ENCODE assay signal across 12 cellular contexts in the genomic region with DNA sequence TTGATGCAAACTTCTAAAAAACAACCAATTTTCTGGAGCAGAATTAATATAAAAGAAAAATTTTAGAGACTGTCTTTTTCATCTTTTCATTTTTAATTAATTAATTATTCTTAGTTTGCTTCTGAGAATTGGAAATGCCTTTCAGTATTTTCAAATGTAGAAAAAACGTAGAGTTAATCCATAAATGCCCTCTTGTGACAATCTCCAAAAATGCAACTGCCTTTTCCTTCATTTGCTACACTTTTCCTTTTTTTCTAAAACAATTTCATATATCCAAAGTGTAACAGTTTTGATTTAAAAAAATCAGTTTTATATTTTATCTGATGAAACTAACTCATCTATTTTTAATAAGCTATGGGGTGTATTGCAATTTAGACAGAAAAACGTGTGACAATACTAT.
DNase-seq lines count a peak whose midpoint lies in the region; ATAC-seq and TF ChIP-seq lines count a peak whose summit lies in the region.
"Had no signal": no experiment of that assay in that cellular context is flagged by ENCODE, and none has a peak within 500 bp of the region (broad histone marks: within the 10 kb centered on the region; RNA-seq: fewer than 3 reads in every experiment).

No MANE protein-coding gene starts in this region.

- no peak overlapping the region for H3K4me3 ChIP-seq in astrocyte of the spinal cord (ENCODE audit: low read depth, low read length)
- H3K4me3 ChIP-seq: GM23338 had no signal

- in situ Hi-C loops in astrocyte of the spinal cord (cut with HindIII; ENCODE audit: low sequenced_read_pairs) (no loop called here), ACHN (cut with HindIII; ENCODE audit: low pct_ligation_motif_present, low pct_unique_long_range_greater_than_20kb, low sequenced_read_pairs) (no loop called here)

- DNase-seq in EH (ENCODE audit: low read depth): peak; percentile 28
- peak; percentile 81 for DNase-seq in NCI-H1694 (lab: John Stamatoyannopoulos, UW)
- DNase-seq in astrocyte of the spinal cord (ENCODE audit: low read depth, low spot score): peak; percentile 19
- DNase-seq in lung microvascular endothelial cell (ENCODE audit: low read depth in 2 of 2): peak; percentile 37 to 44
- DNase-seq in NCI-H128 (lab: John Stamatoyannopoulos, UW; ENCODE audit: unreplicated experiment): no peak
- no peak for DNase-seq in ACHN
- DNase-seq in NK-92 (lab: John Stamatoyannopoulos, UW; ENCODE audit: unreplicated experiment): no peak
- DNase-seq: central memory CD4-positive, alpha-beta T cell; KG1; mammary epithelial cell had no signal

- ATAC-seq in GM21390 (IDR thresholded peaks at IDR 0.05; ENCODE audit: unreplicated experiment): no peak
- ATAC-seq: GM23338 had no signal

- peak; percentile 44 for TF ChIP-seq CTCF in astrocyte of the spinal cord (IDR thresholded peaks at IDR 0.05; ENCODE audit: low read depth, low read length)

Comparison
In these comparisons a context has a peak if more than half of its experiments do, and no peak if none do; other contexts are left out.
1. DNase-seq: peak in EH (single experiment), NCI-H1694 (single experiment), astrocyte of the spinal cord (single experiment) and lung microvascular endothelial cell (2 of 2); none in NCI-H128 (single experiment), ACHN (single experiment) and NK-92 (single experiment).